In genomic region chr7:6446977-6447588, GRCh38 we compare ENCODE assay signal across 8 cellular contexts. TPM values are rescaled to one million over a fixed set of nuclear protein-coding genes. Genes with fewer than 3 reads are reported as not detected.
DNase-seq lines count a peak whose midpoint lies in the region; ATAC-seq, FAIRE-seq and TF ChIP-seq lines count a peak whose summit lies in the region.

No MANE protein-coding gene starts in this region.

- no peak for TF ChIP-seq CTCF in DND-41 (IDR thresholded peaks at IDR 0.05; ENCODE audit: borderline replicate concordance, extremely low read depth, low read length, poor library complexity, severe bottlenecking)

- TF ChIP-seq EP300 in Ishikawa (IDR thresholded peaks at IDR 0.05; ENCODE audit: borderline replicate concordance), result no peak

- H3K27ac ChIP-seq in DND-41 (ENCODE audit: low read length), result peak overlapping the region; percentile 81

- peak overlapping the region; percentile 94 for H2AFZ ChIP-seq in DND-41 (ENCODE audit: low read depth, low read length)

- H3K4me3 Mint-ChIP-seq in activated naive CD8-positive, alpha-beta T cell, result peak overlapping the region; percentile 95

- H3K27ac Mint-ChIP-seq in activated naive CD8-positive, alpha-beta T cell, result peak overlapping the region; percentile 92

- H3K9ac ChIP-seq in DND-41 (ENCODE audit: low read depth, low read length), result peak overlapping the region; percentile 84

- no peaks in the 10 kb centered on the region for H3K9me3 Mint-ChIP-seq in activated naive CD8-positive, alpha-beta T cell (ENCODE audit: low read depth)

- DNase-seq in DND-41 (peak; percentile 45), RCC 7860 (ENCODE audit: low spot score) (peak; percentile 90), glomerular endothelial cell (ENCODE audit: extremely low read depth, low read depth, low spot score) (peak; percentile 75), non-pigmented ciliary epithelial cell (ENCODE audit: low read depth) (peak; percentile 70), retina (no peak)

- no peaks in the 10 kb centered on the region for H3K27me3 ChIP-seq in DND-41 (ENCODE audit: insufficient read depth, low read length, poor library complexity)

- peaks cover 42% of the 10 kb centered on the region for H3K4me1 Mint-ChIP-seq in activated naive CD8-positive, alpha-beta T cell (ENCODE audit: low read depth)

- peak overlapping the region; percentile 97 for H3K4me2 ChIP-seq in DND-41 (ENCODE audit: insufficient read depth, low read length)

- no peak for TF ChIP-seq RAD21 in Ishikawa (IDR thresholded peaks at IDR 0.05; ENCODE audit: low read depth)

- H3K4me3 ChIP-seq in DND-41 (ENCODE audit: low read depth in 1 of 2, low read length in 2 of 2), result peak overlapping the region; percentile 73 to 81

- FAIRE-seq in RCC 7860 (lab: Jason Lieb, UNC), result peak; percentile 82

- ATAC-seq in DND-41 (ENCODE audit: insufficient read depth, low read depth) (peak; percentile 44), GM21825 (IDR thresholded peaks at IDR 0.05; ENCODE audit: unreplicated experiment) (peak; percentile 25)

- H3K9me3 ChIP-seq in DND-41 (ENCODE audit: insufficient read depth, low read length, severe bottlenecking), result no peaks in the 10 kb centered on the region

- H3K36me3 Mint-ChIP-seq in activated naive CD8-positive, alpha-beta T cell, result peaks cover 7% of the 10 kb centered on the region

- peaks cover 34% of the 10 kb centered on the region for H3K36me3 ChIP-seq in DND-41 (ENCODE audit: insufficient read depth, low read length)

- no peaks in the 10 kb centered on the region for H4K20me1 ChIP-seq in DND-41 (ENCODE audit: insufficient read depth, low read length)

- H3K27me3 Mint-ChIP-seq in activated naive CD8-positive, alpha-beta T cell, result no peaks in the 10 kb centered on the region

- H3K4me1 ChIP-seq in DND-41 (ENCODE audit: insufficient read depth, low read length), result peaks cover 34% of the 10 kb centered on the region

- H3K79me2 ChIP-seq in DND-41 (ENCODE audit: insufficient read depth, low read length), result peaks cover 57% of the 10 kb centered on the region

TF ChIP-seq in Ishikawa, 13 proteins besides CTCF, POLR2A, EP300 and RAD21:
- TF ChIP-seq, protein P1, sequence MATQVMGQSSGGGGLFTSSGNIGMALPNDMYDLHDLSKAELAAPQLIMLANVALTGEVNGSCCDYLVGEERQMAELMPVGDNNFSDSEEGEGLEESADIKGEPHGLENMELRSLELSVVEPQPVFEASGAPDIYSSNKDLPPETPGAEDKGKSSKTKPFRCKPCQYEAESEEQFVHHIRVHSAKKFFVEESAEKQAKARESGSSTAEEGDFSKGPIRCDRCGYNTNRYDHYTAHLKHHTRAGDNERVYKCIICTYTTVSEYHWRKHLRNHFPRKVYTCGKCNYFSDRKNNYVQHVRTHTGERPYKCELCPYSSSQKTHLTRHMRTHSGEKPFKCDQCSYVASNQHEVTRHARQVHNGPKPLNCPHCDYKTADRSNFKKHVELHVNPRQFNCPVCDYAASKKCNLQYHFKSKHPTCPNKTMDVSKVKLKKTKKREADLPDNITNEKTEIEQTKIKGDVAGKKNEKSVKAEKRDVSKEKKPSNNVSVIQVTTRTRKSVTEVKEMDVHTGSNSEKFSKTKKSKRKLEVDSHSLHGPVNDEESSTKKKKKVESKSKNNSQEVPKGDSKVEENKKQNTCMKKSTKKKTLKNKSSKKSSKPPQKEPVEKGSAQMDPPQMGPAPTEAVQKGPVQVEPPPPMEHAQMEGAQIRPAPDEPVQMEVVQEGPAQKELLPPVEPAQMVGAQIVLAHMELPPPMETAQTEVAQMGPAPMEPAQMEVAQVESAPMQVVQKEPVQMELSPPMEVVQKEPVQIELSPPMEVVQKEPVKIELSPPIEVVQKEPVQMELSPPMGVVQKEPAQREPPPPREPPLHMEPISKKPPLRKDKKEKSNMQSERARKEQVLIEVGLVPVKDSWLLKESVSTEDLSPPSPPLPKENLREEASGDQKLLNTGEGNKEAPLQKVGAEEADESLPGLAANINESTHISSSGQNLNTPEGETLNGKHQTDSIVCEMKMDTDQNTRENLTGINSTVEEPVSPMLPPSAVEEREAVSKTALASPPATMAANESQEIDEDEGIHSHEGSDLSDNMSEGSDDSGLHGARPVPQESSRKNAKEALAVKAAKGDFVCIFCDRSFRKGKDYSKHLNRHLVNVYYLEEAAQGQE (IDR thresholded peaks at IDR 0.05; ENCODE audit: low read depth), result no peak
- TF ChIP-seq CREB1 (IDR thresholded peaks at IDR 0.05; ENCODE audit: low read depth), result no peak
- TF ChIP-seq, protein P2, sequence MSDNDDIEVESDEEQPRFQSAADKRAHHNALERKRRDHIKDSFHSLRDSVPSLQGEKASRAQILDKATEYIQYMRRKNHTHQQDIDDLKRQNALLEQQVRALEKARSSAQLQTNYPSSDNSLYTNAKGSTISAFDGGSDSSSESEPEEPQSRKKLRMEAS (IDR thresholded peaks at IDR 0.05), result peak; percentile 69
- TF ChIP-seq TAF1 (IDR thresholded peaks at IDR 0.05; ENCODE audit: low read depth), result no peak
- TF ChIP-seq TEAD4 (IDR thresholded peaks at IDR 0.05), result no peak
- peak; percentile 69; the same call in 1 of the 2 replicates for TF ChIP-seq NFIC (IDR thresholded peaks at IDR 0.05)
- no peak for TF ChIP-seq TCF12 (IDR thresholded peaks at IDR 0.05; ENCODE audit: low read depth)
- no peak for TF ChIP-seq ZBTB7A (IDR thresholded peaks at IDR 0.05; ENCODE audit: low read depth)
TF ChIP-seq in Ishikawa: peak in this region for 2.

RNA-seq across cellular contexts. Expression of gene DAGLB, which starts 0.7 kb away (rescaled TPM):
- 13.3 and 17.3 TPM in 2 replicates for total RNA-seq in glomerular endothelial cell

RNA-seq across cellular contexts. Expression of gene KDELR2, which starts 36.9 kb away (rescaled TPM):
- 141 and 143 TPM in 2 replicates for total RNA-seq in glomerular endothelial cell
